8 cellular contexts compared by ENCODE assay signal in the genomic region with DNA sequence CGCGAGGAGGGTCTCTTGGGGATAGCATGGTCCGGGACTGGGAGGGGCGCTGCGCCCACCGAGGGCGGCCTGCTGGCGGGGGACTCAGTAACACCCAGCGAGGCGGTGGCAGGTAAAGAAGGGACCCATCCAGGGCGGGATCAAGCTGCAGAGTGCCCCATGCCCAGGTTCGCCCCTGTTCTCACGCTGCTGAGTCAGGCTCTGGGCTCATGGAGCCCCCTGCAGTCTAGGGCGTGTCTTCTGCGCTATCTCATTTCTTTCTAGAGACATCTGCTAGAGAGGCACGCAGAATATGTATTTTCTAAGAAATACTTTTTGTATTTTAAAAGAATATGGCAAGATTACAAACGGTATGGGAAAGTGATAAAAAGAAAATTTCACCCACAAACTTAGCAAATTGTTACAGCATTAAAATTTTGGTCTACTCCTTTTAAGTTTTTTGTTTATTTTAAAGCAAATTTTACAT. TPM values are rescaled to one million over a fixed set of nuclear protein-coding genes. Genes with fewer than 3 reads are reported as not detected.
A peak's percentile ranks its signal among the peaks of the same experiment; 100 is the strongest.
DNase-seq lines count a peak whose midpoint lies in the region; ATAC-seq and TF ChIP-seq lines count a peak whose summit lies in the region.

No MANE protein-coding gene starts in this region.

- DNase-seq in activated naive CD4-positive, alpha-beta T cell treated with anti-CD3 and anti-CD28 coated beads, Interleukin-2, amount 50 U/mL, for 16 hours = no peak
- peak; percentile 58 for DNase-seq in NCI-H345 (lab: John Stamatoyannopoulos, UW)
- no peak for DNase-seq in ascending aorta (ENCODE audit: low spot score in 2 of 2)
- peak; percentile 31 for DNase-seq in smooth muscle cell (lab: John Stamatoyannopoulos, UW; ENCODE audit: unreplicated experiment)
- no peak for DNase-seq in NCI-H187 treated with DMSO at 0.1 percent for 48 hours (lab: John Stamatoyannopoulos, UW)

- 1% methylated on average over 16 of the region's 17 CpGs for WGBS in smooth muscle cell (ENCODE audit: low lambda C conversion rate)

- peak overlapping the region; percentile 21 for H3K9ac ChIP-seq in smooth muscle cell (ENCODE audit: low read depth)

- peak overlapping the region; percentile 97 for H2AFZ ChIP-seq in smooth muscle cell (ENCODE audit: low read depth)

- H3K27me3 Mint-ChIP-seq in activated naive CD4-positive, alpha-beta T cell treated with anti-CD3 and anti-CD28 coated beads, Interleukin-2, amount 50 U/mL, for 24 hours = peaks cover 44% of the 10 kb centered on the region

- H3K4me2 ChIP-seq in smooth muscle cell = peak overlapping the region; percentile 96

- peaks cover 0 to 5% of the 10 kb centered on the region in 2 donors for H3K9me3 ChIP-seq in ascending aorta
- no peaks in the 10 kb centered on the region for H3K9me3 ChIP-seq in iPS-18c (ENCODE audit: control insufficient read depth, insufficient read depth, low read length)
- H3K9me3 ChIP-seq in smooth muscle cell (replicated peaks; ENCODE audit: low read depth) = peaks cover 6% of the 10 kb centered on the region

- peaks cover 0 to 16% of the 10 kb centered on the region in 2 donors for H3K4me1 ChIP-seq in ascending aorta
- no peaks in the 10 kb centered on the region for H3K4me1 ChIP-seq in smooth muscle cell (ENCODE audit: low read depth)

- H3K27ac ChIP-seq in ascending aorta (peak overlapping the region; percentile 87 to 90), smooth muscle cell (ENCODE audit: low read depth) (no peak overlapping the region)

- no peak overlapping the region for H3K27ac Mint-ChIP-seq in activated naive CD4-positive, alpha-beta T cell treated with anti-CD3 and anti-CD28 coated beads, Interleukin-2, amount 50 U/mL, for 24 hours

- intact Hi-C loops in ascending aorta (cut with DNase I) = loop anchor here (1.0 to 5.0 kb wide), 2 partner anchors 257 to 719 kb away; a partner anchor contains a TSS

- no peak for TF ChIP-seq CTCF in ascending aorta (IDR thresholded peaks at IDR 0.05)
- no peak for TF ChIP-seq CTCF in smooth muscle cell (IDR thresholded peaks at IDR 0.05; ENCODE audit: borderline replicate concordance, insufficient read depth, poor library complexity, severe bottlenecking)

- peak overlapping the region; percentile 48 for H3K4me3 Mint-ChIP-seq in activated naive CD4-positive, alpha-beta T cell treated with anti-CD3 and anti-CD28 coated beads, Interleukin-2, amount 50 U/mL, for 24 hours

- H3K36me3 ChIP-seq in ascending aorta = no peaks in the 10 kb centered on the region
- no peaks in the 10 kb centered on the region for H3K36me3 ChIP-seq in smooth muscle cell (ENCODE audit: low read depth)

- no peaks in the 10 kb centered on the region for H3K9me3 Mint-ChIP-seq in activated naive CD4-positive, alpha-beta T cell treated with anti-CD3 and anti-CD28 coated beads, Interleukin-2, amount 50 U/mL, for 24 hours

- H3K79me2 ChIP-seq in smooth muscle cell (ENCODE audit: low read depth) = no peaks in the 10 kb centered on the region

- peaks cover 1% of the 10 kb centered on the region for H3K36me3 Mint-ChIP-seq in activated naive CD4-positive, alpha-beta T cell treated with anti-CD3 and anti-CD28 coated beads, Interleukin-2, amount 50 U/mL, for 24 hours

- peaks cover 12% of the 10 kb centered on the region for H3K4me1 Mint-ChIP-seq in activated naive CD4-positive, alpha-beta T cell treated with anti-CD3 and anti-CD28 coated beads, Interleukin-2, amount 50 U/mL, for 24 hours

- H3F3A ChIP-seq in smooth muscle cell (ENCODE audit: low read depth) = no peaks in the 10 kb centered on the region

- H3K27me3 ChIP-seq in ascending aorta (no peaks in the 10 kb centered on the region), smooth muscle cell (ENCODE audit: low read depth) (peaks cover 33% of the 10 kb centered on the region)

- H3K4me3 ChIP-seq in ascending aorta (peak overlapping the region; percentile 90 to 97), iPS-18c (ENCODE audit: insufficient read depth, low read depth, low read length) (peak overlapping the region; percentile 76), smooth muscle cell (peak overlapping the region; percentile 66)

- H4K20me1 ChIP-seq in smooth muscle cell (ENCODE audit: low read depth) = no peaks in the 10 kb centered on the region

- peak; percentile 53 for ATAC-seq in HG02763 (IDR thresholded peaks at IDR 0.05; ENCODE audit: unreplicated experiment)

RNA-seq across cellular contexts. Expression of a gene that starts 0.9 kb away (rescaled TPM):
- 144 TPM for total RNA-seq in ascending aorta
- 11.1 and 13.9 TPM in 2 replicates for total RNA-seq in smooth muscle cell
- 13.5 and 17.1 TPM in 2 replicates for polyA plus RNA-seq in smooth muscle cell

RNA-seq across cellular contexts. Expression of a gene that starts 4.8 kb away (rescaled TPM):
- 25.7 TPM for total RNA-seq in ascending aorta
- total RNA-seq in smooth muscle cell = not detected in 2 replicates
- not detected in 2 replicates for polyA plus RNA-seq in smooth muscle cell

Comparison
In these comparisons a context has a peak if more than half of its experiments do, and no peak if none do; other contexts are left out.
1. DNase-seq: peak in NCI-H345 (single experiment) and smooth muscle cell (single experiment); none in activated naive CD4-positive, alpha-beta T cell treated with anti-CD3 and anti-CD28 coated beads, Interleukin-2, amount 50 U/mL, for 16 hours (single experiment), ascending aorta (0 of 2) and NCI-H187 treated with DMSO at 0.1 percent for 48 hours (single experiment).
2. RNA of a gene that starts 4.8 kb away (total RNA-seq): 25.7 TPM in ascending aorta (single experiment); not detected in smooth muscle cell; every median in the first group is over 10 times any median in the second.
3. Peak in every context shown above with its lines, with median percentiles within 50 percentile points of each other: H3K4me3 ChIP-seq.